In genomic region chr16:28821874-28822519, GRCh38 we compare ENCODE assay signal across 8 cellular contexts. TPM values are rescaled to one million over a fixed set of nuclear protein-coding genes. Genes with fewer than 3 reads are reported as not detected.
DNase-seq lines count a peak whose midpoint lies in the region; ATAC-seq and TF ChIP-seq lines count a peak whose summit lies in the region.

No MANE protein-coding gene starts in this region.

- H3K27ac ChIP-seq in 22Rv1 (peak overlapping the region; percentile 96), mesodermal cell (ENCODE audit: low read depth, low read length, severe bottlenecking) (peak overlapping the region; percentile 96)

- H3K27me3 Mint-ChIP-seq in brain, result peaks cover 9% of the 10 kb centered on the region

- peaks cover 35% of the 10 kb centered on the region for H3K36me3 Mint-ChIP-seq in brain

- peaks cover 28% of the 10 kb centered on the region for H3K36me3 ChIP-seq in mesodermal cell (ENCODE audit: control insufficient read depth, insufficient read depth, low read length)

- TF ChIP-seq CTCF in 22Rv1 (IDR thresholded peaks at IDR 0.05), result no peak
- TF ChIP-seq CTCF in HFF-Myc (IDR thresholded peaks at IDR 0.05; ENCODE audit: low read depth, low read length, missing control alignments), result no peak
- TF ChIP-seq CTCF in brain (conservative IDR thresholded peaks at IDR 0.05), result no peak

- no peak for ATAC-seq in HG03460 (IDR thresholded peaks at IDR 0.05; ENCODE audit: unreplicated experiment)

- 42 to 44% methylated on average over 12 to 13 of the region's 13 CpGs for WGBS in mesodermal cell (ENCODE audit: insufficient coverage in 2 of 2), 2 experiments

- peak overlapping the region; percentile 92 to 97 (median 94) for H3K4me3 Mint-ChIP-seq in brain

- no peaks in the 10 kb centered on the region for H3K9me3 ChIP-seq in mesodermal cell (ENCODE audit: control insufficient read depth, low read length)

- H3K9me3 Mint-ChIP-seq in brain, result peaks cover 0 to 3% (median 0%) of the 10 kb centered on the region in 5 experiments

- H3K4me1 Mint-ChIP-seq in brain, result peaks cover 41% of the 10 kb centered on the region

- H3K27ac Mint-ChIP-seq in brain, result peak overlapping the region; percentile 96 to 98 (median 98)

- H3K4me3 ChIP-seq in HFF-Myc (replicated peaks; ENCODE audit: low read depth, low read length) (peak overlapping the region; percentile 91), mesodermal cell (ENCODE audit: extremely low read depth, insufficient read depth, low read length, poor library complexity, severe bottlenecking) (peak overlapping the region; percentile 93)

- DNase-seq in HFF-Myc (ENCODE audit: extremely low read depth, low read depth) (no peak), mesenteric fat pad (ENCODE audit: low spot score) (no peak), CD1c-positive myeloid dendritic cell (ENCODE audit: extremely low spot score) (no peak)
- DNase-seq in stimulated activated CD4-positive, alpha-beta T cell treated with anti-CD3 and anti-CD28 coated beads, Interleukin-4, amount 100 ng/mL, for 4 hours, result no peak

- peaks cover 17% of the 10 kb centered on the region for H3K4me1 ChIP-seq in mesodermal cell (ENCODE audit: control insufficient read depth, insufficient read depth, low read length, poor library complexity, severe bottlenecking)

RNA-seq across cellular contexts. Expression of gene ATXN2L, which starts 0.8 kb away (rescaled TPM):
- 225 TPM for polyA plus RNA-seq in brain (ENCODE audit: insufficient read depth, low read depth, low replicate concordance)
- polyA plus RNA-seq in mesodermal cell (2013, experiment 1 of 2), result 218 TPM
- polyA plus RNA-seq in mesodermal cell (2013, experiment 2 of 2), result 185 TPM
- total RNA-seq in mesenteric fat pad, result 106 TPM

RNA-seq across cellular contexts. Expression of gene TUFM, which starts 24.2 kb away (rescaled TPM):
- 286 TPM for polyA plus RNA-seq in brain (ENCODE audit: insufficient read depth, low read depth, low replicate concordance)
- polyA plus RNA-seq in mesodermal cell (2013, experiment 1 of 2), result 119 TPM
- 109 TPM for polyA plus RNA-seq in mesodermal cell (2013, experiment 2 of 2)
- 113 TPM for total RNA-seq in mesenteric fat pad

RNA-seq across cellular contexts. Expression of gene SH2B1, which starts 41.6 kb away (rescaled TPM):
- 55.0 TPM for polyA plus RNA-seq in brain (ENCODE audit: insufficient read depth, low read depth, low replicate concordance)
- polyA plus RNA-seq in mesodermal cell (2013, experiment 1 of 2), result 36.8 TPM
- polyA plus RNA-seq in mesodermal cell (2013, experiment 2 of 2), result 27.8 TPM
- 32.5 TPM for total RNA-seq in mesenteric fat pad

RNA-seq across cellular contexts. Expression of gene ATP2A1, which starts 56.3 kb away (rescaled TPM):
- polyA plus RNA-seq in brain (ENCODE audit: insufficient read depth, low read depth, low replicate concordance), result 0.51 TPM
- 2.7 TPM for polyA plus RNA-seq in mesodermal cell (2013, experiment 1 of 2)
- 2.0 TPM for polyA plus RNA-seq in mesodermal cell (2013, experiment 2 of 2)
- total RNA-seq in mesenteric fat pad, result 0.48 TPM
